Comparison of ENCODE assay signal across 15 cellular contexts in genomic region chr15:52171386-52171785, GRCh38. TPM values are rescaled to one million over a fixed set of nuclear protein-coding genes. Genes with fewer than 3 reads are reported as not detected.
DNase-seq lines count a peak whose midpoint lies in the region; ATAC-seq and TF ChIP-seq lines count a peak whose summit lies in the region.
"Had no signal": no experiment of that assay in that cellular context is flagged by ENCODE, and none has a peak within 500 bp of the region (broad histone marks: within the 10 kb centered on the region; RNA-seq: fewer than 3 reads in every experiment).

No MANE protein-coding gene starts in this region.

- no peak overlapping the region for H3K4me3 Mint-ChIP-seq in activated CD4-positive, alpha-beta T cell treated with anti-CD3 and anti-CD28 coated beads for 36 hours
- peak overlapping the region in 1 of 3 donors; percentile 29 for H3K4me3 Mint-ChIP-seq in T-cell
- no peak overlapping the region for H3K4me3 Mint-ChIP-seq in chondrocyte (ENCODE audit: unreplicated experiment)

- H3K9me3 Mint-ChIP-seq in activated CD4-positive, alpha-beta T cell treated with anti-CD3 and anti-CD28 coated beads for 36 hours (ENCODE audit: low read depth) = no peaks in the 10 kb centered on the region
- H3K9me3 Mint-ChIP-seq in T-cell (no peaks in the 10 kb centered on the region), chondrocyte (ENCODE audit: low read depth) (no peaks in the 10 kb centered on the region)

- H2AFZ ChIP-seq in neural cell (ENCODE audit: low read depth, low read length) = no peak overlapping the region

- H3K4me2 ChIP-seq in neural cell (ENCODE audit: low read length) = no peak overlapping the region

- no peaks in the 10 kb centered on the region for H4K20me1 ChIP-seq in neural cell (ENCODE audit: insufficient read depth)

- CTCF ChIA-PET in activated CD4-positive, alpha-beta T cell treated with anti-CD3 and anti-CD28 coated beads for 36 hours (lab: Charles Lee) = interaction anchor here (0.7 to 2.2 kb wide), 10 partner anchors 8 to 154 kb away, joined by 3 to 9 read pairs (median 4); no protein-coding TSS in a partner anchor
- CTCF ChIA-PET in T-cell (lab: Charles Lee) = interaction anchor here (0.6 to 2.3 kb wide), 7 partner anchors 8 to 559 kb away, joined by 3 to 9 read pairs (median 4); no protein-coding TSS in a partner anchor

- H3K36me3 ChIP-seq in neural cell (ENCODE audit: insufficient read depth, low read length) (no peaks in the 10 kb centered on the region), esophagus muscularis mucosa (no peaks in the 10 kb centered on the region)
- H3K36me3 ChIP-seq: colonic mucosa, heart right ventricle had no signal

- 19% methylated on average over 4 of the region's 4 CpGs for WGBS in esophagus muscularis mucosa

- H3K27ac Mint-ChIP-seq in activated CD4-positive, alpha-beta T cell treated with anti-CD3 and anti-CD28 coated beads for 36 hours = no peak overlapping the region
- peak overlapping the region; percentile 49 to 63 for H3K27ac Mint-ChIP-seq in T-cell
- H3K27ac Mint-ChIP-seq in chondrocyte (ENCODE audit: unreplicated experiment) = peak overlapping the region; percentile 61

- no peaks in the 10 kb centered on the region for H3K36me3 Mint-ChIP-seq in activated CD4-positive, alpha-beta T cell treated with anti-CD3 and anti-CD28 coated beads for 36 hours (ENCODE audit: low read depth)
- H3K36me3 Mint-ChIP-seq in T-cell = peaks cover 24% of the 10 kb centered on the region
- no peaks in the 10 kb centered on the region for H3K36me3 Mint-ChIP-seq in chondrocyte (ENCODE audit: low read depth)

- H3K9me2 ChIP-seq in neural cell (ENCODE audit: insufficient read depth, low read length) = no peaks in the 10 kb centered on the region

- no peak overlapping the region for H3K4me3 ChIP-seq in neural cell (ENCODE audit: low read length)
- H3K4me3 ChIP-seq in esophagus muscularis mucosa = no peak overlapping the region
- H3K4me3 ChIP-seq: colonic mucosa, heart right ventricle had no signal

- no peaks in the 10 kb centered on the region for H3K27me3 Mint-ChIP-seq in activated CD4-positive, alpha-beta T cell treated with anti-CD3 and anti-CD28 coated beads for 36 hours
- H3K27me3 Mint-ChIP-seq in T-cell = no peaks in the 10 kb centered on the region
- no peaks in the 10 kb centered on the region for H3K27me3 Mint-ChIP-seq in chondrocyte (ENCODE audit: low read depth)

- no peaks in the 10 kb centered on the region for H3K4me1 ChIP-seq in esophagus muscularis mucosa
- H3K4me1 ChIP-seq: colonic mucosa had no signal

- no peak for TF ChIP-seq RAD21 in neural cell (conservative IDR thresholded peaks at IDR 0.05)

- TF ChIP-seq EP300 in neural cell (conservative IDR thresholded peaks at IDR 0.05; ENCODE audit: poor library complexity, severe bottlenecking) (no peak), esophagus muscularis mucosa (IDR thresholded peaks at IDR 0.05) (no peak)

- no peak overlapping the region for H3K27ac ChIP-seq in neural cell (ENCODE audit: low read length)
- no peak overlapping the region for H3K27ac ChIP-seq in esophagus muscularis mucosa (replicated peaks in 1 of 4)
- H3K27ac ChIP-seq: colonic mucosa, heart right ventricle had no signal

- H3K9me3 ChIP-seq in neural cell (ENCODE audit: low read length) = no peaks in the 10 kb centered on the region
- no peaks in the 10 kb centered on the region for H3K9me3 ChIP-seq in esophagus muscularis mucosa
- H3K9me3 ChIP-seq: colonic mucosa, heart right ventricle had no signal

- H3K27me3 ChIP-seq in neural cell (ENCODE audit: insufficient read depth, low read depth, low read length) = no peaks in the 10 kb centered on the region
- H3K27me3 ChIP-seq in esophagus muscularis mucosa = no peaks in the 10 kb centered on the region
- H3K27me3 ChIP-seq: colonic mucosa, heart right ventricle had no signal

- POLR2A ChIA-PET in activated CD4-positive, alpha-beta T cell treated with anti-CD3 and anti-CD28 coated beads for 36 hours (lab: Charles Lee) = interaction anchor here (0.5 kb wide), 1 partner anchor 292 kb away, joined by 3 read pairs; no protein-coding TSS in a partner anchor
- POLR2A ChIA-PET in T-cell (lab: Charles Lee) = interaction anchor here (0.5 to 1.6 kb wide), 8 partner anchors 8 to 1521 kb away, joined by 3 to 20 read pairs (median 4); no protein-coding TSS in a partner anchor

- H3K79me2 ChIP-seq in neural cell (replicated peaks; ENCODE audit: insufficient read depth, low read length) = no peaks in the 10 kb centered on the region

- peak; percentile 78 for ATAC-seq in activated CD4-positive, alpha-beta T cell treated with anti-CD3 and anti-CD28 coated beads for 36 hours
- ATAC-seq in T-cell (replicated peaks in 1 of 4) = peak; percentile 78 to 89 (median 84)

- no peaks in the 10 kb centered on the region for H3F3A ChIP-seq in neural cell (ENCODE audit: insufficient read depth, low read length, poor library complexity, severe bottlenecking)

- peaks cover 15% of the 10 kb centered on the region for H3K4me1 Mint-ChIP-seq in activated CD4-positive, alpha-beta T cell treated with anti-CD3 and anti-CD28 coated beads for 36 hours
- H3K4me1 Mint-ChIP-seq in T-cell (peaks cover 60 to 73% (median 62%) of the 10 kb centered on the region in 3 donors), chondrocyte (ENCODE audit: low read depth) (peaks cover 10% of the 10 kb centered on the region)

- no peak overlapping the region for H3K9ac ChIP-seq in neural cell (ENCODE audit: low read length)

- peak; percentile 39 for DNase-seq in activated CD4-positive, alpha-beta T cell treated with anti-CD3 and anti-CD28 coated beads for 36 hours
- no peak for DNase-seq in activated CD4-positive, alpha-beta T cell treated with anti-CD3 and anti-CD28 coated beads, Interleukin-2, amount 50 U/mL, for 1 hour
- DNase-seq in T-cell (peak in 3 of 34 experiments; percentile 9 to 20 (median 12)), chondrocyte (ENCODE audit: low spot score) (no peak), HuH-7 (ENCODE audit: low spot score) (no peak), NCI-H1417 treated with DMSO at 0.1 percent for 48 hours (lab: John Stamatoyannopoulos, UW) (no peak), esophagus muscularis mucosa (ENCODE audit: extremely low spot score) (no peak)
- DNase-seq: ACHN; activated CD4-positive, alpha-beta T cell treated with anti-CD3 and anti-CD28 coated beads, Interleukin-2, amount 50 U/mL, for 4 hours; colonic mucosa; GF-D8; heart right ventricle; NCI-H1694 treated with DMSO at 0.1 percent for 48 hours; RPMI8226 had no signal

- no peak for TF ChIP-seq POLR2A in esophagus muscularis mucosa (IDR thresholded peaks at IDR 0.05; ENCODE audit: low read depth)

- intact Hi-C loops in activated CD4-positive, alpha-beta T cell treated with anti-CD3 and anti-CD28 coated beads for 36 hours (cut with DNase I, micrococcal nuclease) = no loop called here
- intact Hi-C loops in esophagus muscularis mucosa (cut with DNase I) = no loop called here

- TF ChIP-seq CTCF in chondrocyte (IDR thresholded peaks at IDR 0.05) (peak; percentile 30), neural cell (IDR thresholded peaks at IDR 0.05; ENCODE audit: poor library complexity, severe bottlenecking) (peak; percentile 37), esophagus muscularis mucosa (IDR thresholded peaks at IDR 0.05) (no peak)

TF ChIP-seq in neural cell, 6 proteins besides CTCF, POLR2A, EP300 and RAD21:
- no peak for TF ChIP-seq SMC3 (conservative IDR thresholded peaks at IDR 0.05; ENCODE audit: poor library complexity)
- TF ChIP-seq POLR2AphosphoS5 (IDR thresholded peaks at IDR 0.05) = peak; percentile 14

RNA-seq across cellular contexts. Expression of gene GNB5, which starts 19.8 kb away (rescaled TPM):
- 10 to 100 TPM; 11.8 to 19.6 TPM for total RNA-seq in activated CD4-positive, alpha-beta T cell treated with anti-CD3 and anti-CD28 coated beads for 36 hours
- total RNA-seq in T-cell = 10 to 100 TPM; 39.7 to 74.4 (median 54.7) TPM
- 25.7 to 28.9 TPM (median 26.9 TPM) in 3 replicates for total RNA-seq in chondrocyte
- polyA plus RNA-seq in neural cell = 89.6 and 116 TPM in 2 replicates
- 81.8 and 90.1 TPM in 2 replicates for polyA minus RNA-seq in neural cell
- total RNA-seq in esophagus muscularis mucosa = 10 to 100 TPM; 26.7 to 50.1 (median 36.2) TPM

RNA-seq across cellular contexts. Expression of gene BCL2L10, which starts 58.8 kb away (rescaled TPM):
- total RNA-seq in activated CD4-positive, alpha-beta T cell treated with anti-CD3 and anti-CD28 coated beads for 36 hours = not detected
- total RNA-seq in T-cell = under 1 TPM in 3 of 5 donors, not detected in 2; 0.20 to 0.44 (median 0.37) TPM
- total RNA-seq in chondrocyte = not detected in 3 replicates
- polyA plus RNA-seq in neural cell = 0.24 TPM in 1 of 2 replicates, not detected in the other
- polyA minus RNA-seq in neural cell = not detected in 2 replicates
- under 1 TPM in 1 of 4 donors, not detected in 3; 0.71 TPM for total RNA-seq in esophagus muscularis mucosa
- total RNA-seq: heart right ventricle had no signal

Comparison
In these comparisons a context has a peak if more than half of its experiments do, and no peak if none do; other contexts are left out.
1. CTCF ChIP-seq: peak in chondrocyte (single experiment) and neural cell (single experiment); none in esophagus muscularis mucosa (0 of 3).